ENCODE assay signal across 8 cellular contexts in the genomic region with DNA sequence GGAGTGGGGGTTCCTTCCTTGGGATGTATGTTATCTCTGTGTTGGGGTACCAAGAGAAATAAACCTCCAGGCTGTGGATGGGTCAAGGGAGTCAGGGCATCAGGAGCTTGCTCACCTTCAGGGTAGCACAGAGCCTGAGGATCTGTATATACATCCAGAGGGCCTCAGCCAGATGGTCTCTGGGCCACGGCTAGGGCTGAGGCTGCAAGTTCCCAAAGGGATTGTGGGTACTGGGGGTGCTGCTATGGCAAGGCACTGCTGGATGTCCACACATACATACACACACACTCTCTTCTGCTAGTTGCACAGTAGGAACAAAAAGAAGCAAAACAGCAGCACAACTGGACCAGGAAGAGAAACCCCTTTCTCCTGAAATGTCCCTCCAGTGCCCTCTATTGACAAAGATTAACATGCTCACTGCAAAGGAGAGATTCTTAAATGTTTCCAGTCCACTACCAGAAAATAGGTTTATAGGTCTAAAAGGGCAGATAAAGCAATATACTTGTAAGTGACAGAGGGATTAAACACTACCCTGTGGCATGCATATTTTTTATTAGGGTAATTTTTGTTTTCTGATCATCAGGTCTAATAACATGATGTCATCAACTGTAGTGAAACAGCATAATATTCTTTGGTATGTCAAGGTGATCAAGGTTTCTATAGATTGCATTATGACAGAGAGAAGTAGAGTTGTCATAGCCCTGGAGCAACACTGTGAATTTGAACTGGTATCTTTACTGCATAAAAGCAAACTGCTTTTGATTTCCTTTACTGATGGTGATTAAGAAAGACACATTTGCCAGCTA. TPM values are rescaled to one million over a fixed set of nuclear protein-coding genes. Genes with fewer than 3 reads are reported as not detected.
A peak's percentile ranks its signal among the peaks of the same experiment; 100 is the strongest.
DNase-seq lines count a peak whose midpoint lies in the region; ATAC-seq and TF ChIP-seq lines count a peak whose summit lies in the region.

No MANE protein-coding gene starts in this region.

- in situ Hi-C loops in G401 (cut with HindIII; ENCODE audit: low sequenced_read_pairs) = no loop called here

- no peaks in the 10 kb centered on the region for H3K4me1 ChIP-seq in HEK293 (ENCODE audit: control insufficient read depth, insufficient read depth, low read length)

- no peak for ATAC-seq in GM21619 (IDR thresholded peaks at IDR 0.05; ENCODE audit: unreplicated experiment)
- no peak for ATAC-seq in GM19467 (IDR thresholded peaks at IDR 0.05; ENCODE audit: unreplicated experiment)

- no peaks in the 10 kb centered on the region for H3K27me3 Mint-ChIP-seq in activated T-helper 2 cell treated with anti-CD3 and anti-CD28 coated beads, Interferon-gamma antibody, Interleukin-2, Interleukin-4, amounts not matched to agents 10 μg/mL and 5 μg/mL and 100 μg/mL, durations not matched to agents 14 hours and 24 hours and 36 hours (ENCODE audit: low read depth)

- H3K27ac ChIP-seq in HEK293 (ENCODE audit: extremely low read depth, low read depth, low read length) = no peak overlapping the region
- H3K27ac ChIP-seq in RWPE1 = no peak overlapping the region

- H3K36me3 Mint-ChIP-seq in activated T-helper 2 cell treated with anti-CD3 and anti-CD28 coated beads, Interferon-gamma antibody, Interleukin-2, Interleukin-4, amounts not matched to agents 10 μg/mL and 5 μg/mL and 100 μg/mL, durations not matched to agents 14 hours and 24 hours and 36 hours (ENCODE audit: low read depth) = no peaks in the 10 kb centered on the region

- H3K9me3 ChIP-seq in HEK293 (ENCODE audit: control insufficient read depth, insufficient read depth, low read depth, low read length) = no peaks in the 10 kb centered on the region

- no peaks in the 10 kb centered on the region for H3K4me1 Mint-ChIP-seq in activated T-helper 2 cell treated with anti-CD3 and anti-CD28 coated beads, Interferon-gamma antibody, Interleukin-2, Interleukin-4, amounts not matched to agents 10 μg/mL and 5 μg/mL and 100 μg/mL, durations not matched to agents 14 hours and 24 hours and 36 hours (ENCODE audit: low read depth)

- DNase-seq in Daoy (ENCODE audit: low read depth) (peak; percentile 5), RWPE1 (ENCODE audit: low spot score) (no peak), kidney glomerular epithelial cell (lab: John Stamatoyannopoulos, UW) (peak; percentile 13), G401 (ENCODE audit: low spot score) (no peak)
- no peak for DNase-seq in activated T-helper 2 cell treated with anti-CD3 and anti-CD28 coated beads, Interferon-gamma antibody, Interleukin-2, Interleukin-4, amounts not matched to agents 10 μg/mL and 5 μg/mL and 100 μg/mL, durations not matched to agents 14 hours and 24 hours and 36 hours (ENCODE audit: low spot score)

- H3K4me3 ChIP-seq in HEK293 (ENCODE audit: low read depth, low read length) = no peak overlapping the region

- H3K9me3 Mint-ChIP-seq in activated T-helper 2 cell treated with anti-CD3 and anti-CD28 coated beads, Interferon-gamma antibody, Interleukin-2, Interleukin-4, amounts not matched to agents 10 μg/mL and 5 μg/mL and 100 μg/mL, durations not matched to agents 14 hours and 24 hours and 36 hours = no peaks in the 10 kb centered on the region

- no peaks in the 10 kb centered on the region for H3K36me3 ChIP-seq in HEK293 (ENCODE audit: control insufficient read depth in 2 of 2, insufficient read depth in 1 of 2, low read length in 2 of 2)

- POLR2A ChIA-PET in HEK293 (lab: Yijun Ruan, JAX) = no interaction called here
- POLR2A ChIA-PET in RWPE1 (lab: Yijun Ruan, JAX; ENCODE audit: low non-redundant PET) = no interaction called here

- no peak overlapping the region for H3K4me3 Mint-ChIP-seq in activated T-helper 2 cell treated with anti-CD3 and anti-CD28 coated beads, Interferon-gamma antibody, Interleukin-2, Interleukin-4, amounts not matched to agents 10 μg/mL and 5 μg/mL and 100 μg/mL, durations not matched to agents 14 hours and 24 hours and 36 hours (ENCODE audit: low read depth)

- TF ChIP-seq CTCF in HEK293 (tag by site-specific recombination; IDR thresholded peaks at IDR 0.05) (no peak), RWPE1 (conservative IDR thresholded peaks at IDR 0.05; ENCODE audit: low read depth) (peak; percentile 20; the same call in 1 of the 2 replicates)

- CTCF ChIA-PET in HEK293 (lab: Yijun Ruan, JAX) = interaction anchor here (0.6 to 1.0 kb wide), 3 partner anchors 302 to 1330 kb away, joined by 3 to 5 read pairs (median 3); no protein-coding TSS in a partner anchor
- CTCF ChIA-PET in RWPE1 (lab: Yijun Ruan, JAX) = no interaction called here

- H3K27ac Mint-ChIP-seq in activated T-helper 2 cell treated with anti-CD3 and anti-CD28 coated beads, Interferon-gamma antibody, Interleukin-2, Interleukin-4, amounts not matched to agents 10 μg/mL and 5 μg/mL and 100 μg/mL, durations not matched to agents 14 hours and 24 hours and 36 hours = no peak overlapping the region

- intact Hi-C loops in activated T-helper 2 cell treated with anti-CD3 and anti-CD28 coated beads, Interferon-gamma antibody, Interleukin-2, Interleukin-4, amounts not matched to agents 10 μg/mL and 5 μg/mL and 100 μg/mL, durations not matched to agents 14 hours and 24 hours and 36 hours (cut with micrococcal nuclease) = no loop called here

TF ChIP-seq in HEK293, 187 proteins besides CTCF, POLR2A, EP300 and RAD21:
- TF ChIP-seq ZNF792 (tag by site-specific recombination; IDR thresholded peaks at IDR 0.05) = no peak
- TF ChIP-seq ATF2 (tag by site-specific recombination; IDR thresholded peaks at IDR 0.05; ENCODE audit: low read depth) = peak; percentile 47; the same call in 1 of the 2 replicates

RNA-seq across cellular contexts. Expression of gene KCNN2, which starts 56.3 kb away (rescaled TPM):
- total RNA-seq in Daoy (2014; rRNA removed; shearing (Covaris generic)) = 0.51 TPM in 1 of 2 replicates, not detected in the other
- not detected in 2 replicates for total RNA-seq in activated T-helper 2 cell treated with anti-CD3 and anti-CD28 coated beads, Interferon-gamma antibody, Interleukin-2, Interleukin-4, amounts not matched to agents 10 μg/mL and 5 μg/mL and 100 μg/mL, durations not matched to agents 14 hours and 24 hours and 36 hours
- total RNA-seq in G401 (2014; rRNA removed; shearing (Covaris generic)) = not detected in 2 replicates

Comparison
In these comparisons a context has a peak if more than half of its experiments do, and no peak if none do; other contexts are left out.
1. DNase-seq: peak in Daoy (single experiment) and kidney glomerular epithelial cell (single experiment); none in RWPE1 (single experiment), activated T-helper 2 cell treated with anti-CD3 and anti-CD28 coated beads, Interferon-gamma antibody, Interleukin-2, Interleukin-4, amounts not matched to agents 10 μg/mL and 5 μg/mL and 100 μg/mL, durations not matched to agents 14 hours and 24 hours and 36 hours (single experiment) and G401 (single experiment).